ENCODE assay signal across 29 cellular contexts in the genomic region with DNA sequence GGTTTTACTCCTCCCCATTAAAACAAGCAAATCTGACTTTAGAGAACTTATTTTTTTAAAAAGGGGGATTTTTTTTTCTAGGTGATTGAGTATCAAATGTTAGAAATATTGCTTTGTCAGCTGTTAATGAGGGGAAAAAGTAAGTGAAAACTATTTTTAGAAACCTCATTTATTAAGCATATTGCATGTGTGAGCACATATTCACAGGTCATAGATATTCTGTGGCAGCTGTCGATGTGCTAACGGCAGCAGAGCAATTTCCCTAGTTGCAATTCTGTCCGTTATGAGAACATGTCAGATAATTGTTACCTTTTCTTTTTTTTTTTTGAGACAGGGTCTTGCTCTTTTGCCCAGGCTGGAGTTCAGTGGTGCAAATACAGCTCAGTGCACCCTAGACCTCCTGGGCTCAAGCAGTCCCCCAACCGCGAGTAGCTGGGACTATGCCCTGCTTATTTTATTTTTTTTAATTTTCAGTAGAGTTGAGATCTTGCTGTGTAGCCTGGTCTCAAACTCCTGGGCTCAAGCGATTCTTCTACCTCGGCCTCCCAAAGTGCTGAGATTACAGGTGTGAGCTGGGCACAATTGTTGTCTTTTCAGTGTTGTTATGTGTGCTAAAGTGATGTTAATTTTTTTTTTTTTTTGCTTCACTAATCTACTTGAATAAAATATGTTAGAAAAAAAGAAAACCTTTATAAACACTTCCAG.
DNase-seq lines count a peak whose midpoint lies in the region; ATAC-seq, FAIRE-seq and TF ChIP-seq lines count a peak whose summit lies in the region.
"Had no signal": no experiment of that assay in that cellular context is flagged by ENCODE, and none has a peak within 500 bp of the region (broad histone marks: within the 10 kb centered on the region; RNA-seq: fewer than 3 reads in every experiment).

No MANE protein-coding gene starts in this region.

- no peaks in the 10 kb centered on the region for H3K27me3 ChIP-seq in HUES64 (ENCODE audit: insufficient read depth, low read length)
- no peaks in the 10 kb centered on the region for H3K27me3 ChIP-seq in SJCRH30
- H3K27me3 ChIP-seq in iPS-18a (ENCODE audit: control insufficient read depth, insufficient read depth, low read length): no peaks in the 10 kb centered on the region
- H3K27me3 ChIP-seq in heart right ventricle: no peaks in the 10 kb centered on the region
- H3K27me3 ChIP-seq: BLaER1, brain microvascular endothelial cell, vagina had no signal

- no peak for FAIRE-seq in A549 (lab: Jason Lieb, UNC)
- FAIRE-seq: GM19239, keratinocyte had no signal

- ATAC-seq in A549: peak in 1 of 2 experiments; percentile 46; a peak in 2 of 6 replicates
- ATAC-seq in heart right ventricle: no peak
- ATAC-seq in HG02938 (IDR thresholded peaks at IDR 0.05; ENCODE audit: unreplicated experiment): no peak
- ATAC-seq: activated T-cell treated with anti-CD3 and anti-CD28 coated beads, Interleukin-2, amount 50 U/mL, for 4 hours; stimulated activated naive CD8-positive, alpha-beta T cell treated with anti-CD3 and anti-CD28 coated beads, Interleukin-15, amount 100 ng/mL, for 72 hours had no signal

- H3K4me2 ChIP-seq in A549: peak overlapping the region; percentile 69
- H3K4me2 ChIP-seq: BLaER1 had no signal

- TF ChIP-seq CTCF in A549 (IDR thresholded peaks at IDR 0.05) (no peak), heart right ventricle (IDR thresholded peaks at IDR 0.05) (no peak)

- no peak overlapping the region for H3K27ac ChIP-seq in A549
- peak overlapping the region; percentile 24; the same call in 1 of the 2 replicates for H3K27ac ChIP-seq in HUES64 (ENCODE audit: low read depth, low read length)
- H3K27ac ChIP-seq in SJCRH30: 0 out of 2 replicates have a peak overlapping the region, but pooled peaks have one; percentile 1
- peak overlapping the region; percentile 37 for H3K27ac ChIP-seq in iPS-18a (ENCODE audit: low read length)
- no peak overlapping the region for H3K27ac ChIP-seq in heart right ventricle
- H3K27ac ChIP-seq: BLaER1, brain microvascular endothelial cell, skin epidermis, vagina had no signal

- no peak for TF ChIP-seq RAD21 in A549 (conservative IDR thresholded peaks at IDR 0.05 in 1 of 2, IDR thresholded peaks at IDR 0.05 in 1 of 2)

- H3K9ac ChIP-seq in HUES64 (ENCODE audit: low read depth, low read length) (no peak overlapping the region), iPS-18a (ENCODE audit: low read length) (peak overlapping the region; percentile 13)
- H3K9ac ChIP-seq: BLaER1 had no signal

- peaks cover 30% of the 10 kb centered on the region for H3K36me3 ChIP-seq in HUES64 (ENCODE audit: insufficient read depth, low read length)
- H3K36me3 ChIP-seq in SJCRH30: peaks cover 8% of the 10 kb centered on the region; the same call in 1 of the 2 replicates
- peaks cover 9% of the 10 kb centered on the region for H3K36me3 ChIP-seq in iPS-18a (ENCODE audit: control insufficient read depth, low read depth, low read length)
- H3K36me3 ChIP-seq in heart right ventricle: peaks cover 0 to 4% (median 0%) of the 10 kb centered on the region in 9 donors
- H3K36me3 ChIP-seq: brain microvascular endothelial cell, vagina had no signal

- no peaks in the 10 kb centered on the region for H3K9me3 ChIP-seq in A549
- H3K9me3 ChIP-seq in HUES64 (ENCODE audit: insufficient read depth, low read depth, low read length): no peaks in the 10 kb centered on the region
- H3K9me3 ChIP-seq in SJCRH30 (replicated peaks): no peaks in the 10 kb centered on the region
- no peaks in the 10 kb centered on the region for H3K9me3 ChIP-seq in iPS-18a (ENCODE audit: control insufficient read depth, low read depth, low read length)
- H3K9me3 ChIP-seq in heart right ventricle: no peaks in the 10 kb centered on the region
- H3K9me3 ChIP-seq: HAP-1, vagina had no signal

- DNase-seq in A549 (ENCODE audit: low read depth in 1 of 2, low spot score in 1 of 2): no peak
- DNase-seq in SJCRH30: peak in 1 of 2 experiments; percentile 37
- DNase-seq in heart right ventricle: no peak
- no peak for DNase-seq in activated CD4-positive, CD25-positive, alpha-beta regulatory T cell treated with anti-CD3 and anti-CD28 coated beads, Interleukin-2, amount 50 U/mL, for 72 hours
- DNase-seq in NCI-H748 (lab: John Stamatoyannopoulos, UW; ENCODE audit: unreplicated experiment): no peak
- DNase-seq: ACHN; activated CD4-positive, alpha-beta T cell treated with anti-CD3 and anti-CD28 coated beads for 4 hours; activated T-cell treated with anti-CD3 and anti-CD28 coated beads, Interleukin-2, amount 50 U/mL, for 4 hours; brain microvascular endothelial cell; COR-L47; DMS79; GF-D8; midbrain; NCI-H1048; NCI-H1930; NCI-H345; NCI-H774; stimulated activated CD4-positive, alpha-beta T cell treated with anti-CD3 and anti-CD28 coated beads, Interleukin-1b, Interleukin-23, amount 100 ng/mL, for 48 hours; stimulated activated CD8-positive, alpha-beta memory T cell treated with anti-CD3 and anti-CD28 coated beads, Interleukin-4, amount 100 ng/mL, for 48 hours; stimulated activated naive CD8-positive, alpha-beta T cell treated with anti-CD3 and anti-CD28 coated beads, Interleukin-15, amount 100 ng/mL, for 72 hours had no signal

- WGBS in A549 (ENCODE audit: missing lambda C conversion rate): 86% methylated on average over 7 of the region's 7 CpGs
- WGBS in HUES64: 68% methylated on average over 7 of the region's 7 CpGs
- 92 to 93% methylated on average over 7 of the region's 7 CpGs for WGBS in heart right ventricle, 2 donors

- H3K4me1 ChIP-seq in A549: peaks cover 20% of the 10 kb centered on the region
- H3K4me1 ChIP-seq in HUES64 (ENCODE audit: insufficient read depth, low read length): peaks cover 28% of the 10 kb centered on the region
- H3K4me1 ChIP-seq in SJCRH30: peaks cover 8% of the 10 kb centered on the region; the same call in 1 of the 2 replicates
- H3K4me1 ChIP-seq in iPS-18a (ENCODE audit: control insufficient read depth, low read depth, low read length): peaks cover 18% of the 10 kb centered on the region
- peaks cover 0 to 12% (median 5%) of the 10 kb centered on the region in 9 donors for H3K4me1 ChIP-seq in heart right ventricle
- H3K4me1 ChIP-seq: BLaER1 had no signal

- POLR2A ChIA-PET in A549 (lab: Yijun Ruan, JAX): interaction anchor here (0.6 kb wide), 1 partner anchor 32 kb away, joined by 3 read pairs; no protein-coding TSS in a partner anchor

- no peak for TF ChIP-seq POLR2A in A549 (IDR thresholded peaks at IDR 0.05; ENCODE audit: low read length)

- intact Hi-C loops in heart right ventricle (cut with DNase I): no loop called here

- no peak for TF ChIP-seq EP300 in A549 (IDR thresholded peaks at IDR 0.05)

- CTCF ChIA-PET in A549 (lab: Yijun Ruan, JAX): interaction anchor here (0.7 to 2.0 kb wide), 4 partner anchors 14 to 144 kb away, joined by 3 to 7 read pairs (median 4); a partner anchor contains a TSS

- H3K4me3 ChIP-seq in A549: no peak overlapping the region
- H3K4me3 ChIP-seq in HUES64 (ENCODE audit: low read length): no peak overlapping the region
- peak overlapping the region; percentile 42; the same call in 1 of the 2 replicates for H3K4me3 ChIP-seq in SJCRH30
- H3K4me3 ChIP-seq in iPS-18a (ENCODE audit: low read length): no peak overlapping the region
- H3K4me3 ChIP-seq in heart right ventricle: no peak overlapping the region
- H3K4me3 ChIP-seq: BLaER1, skin epidermis had no signal

TF ChIP-seq in A549, 52 proteins besides CTCF, POLR2A, EP300 and RAD21:
- no peak for TF ChIP-seq RARB (CRISPR knock-in tag; IDR thresholded peaks at IDR 0.05)
- TF ChIP-seq MAFK (IDR thresholded peaks at IDR 0.05; ENCODE audit: partially characterized antibody): peak; percentile 89
- TF ChIP-seq SREBF2 (IDR thresholded peaks at IDR 0.05): no peak
- TF ChIP-seq, protein P1, sequence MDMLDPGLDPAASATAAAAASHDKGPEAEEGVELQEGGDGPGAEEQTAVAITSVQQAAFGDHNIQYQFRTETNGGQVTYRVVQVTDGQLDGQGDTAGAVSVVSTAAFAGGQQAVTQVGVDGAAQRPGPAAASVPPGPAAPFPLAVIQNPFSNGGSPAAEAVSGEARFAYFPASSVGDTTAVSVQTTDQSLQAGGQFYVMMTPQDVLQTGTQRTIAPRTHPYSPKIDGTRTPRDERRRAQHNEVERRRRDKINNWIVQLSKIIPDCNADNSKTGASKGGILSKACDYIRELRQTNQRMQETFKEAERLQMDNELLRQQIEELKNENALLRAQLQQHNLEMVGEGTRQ (IDR thresholded peaks at IDR 0.05): no peak
- TF ChIP-seq JUNB (IDR thresholded peaks at IDR 0.05): no peak

Comparison
In these comparisons a context has a peak if more than half of its experiments do, and no peak if none do; other contexts are left out.
1. H3K27ac ChIP-seq: peak in HUES64 (single experiment), SJCRH30 (single experiment) and iPS-18a (single experiment); none in A549 (0 of 2) and heart right ventricle (0 of 10).